ENCODE assay signal across 28 cellular contexts in the genomic region with DNA sequence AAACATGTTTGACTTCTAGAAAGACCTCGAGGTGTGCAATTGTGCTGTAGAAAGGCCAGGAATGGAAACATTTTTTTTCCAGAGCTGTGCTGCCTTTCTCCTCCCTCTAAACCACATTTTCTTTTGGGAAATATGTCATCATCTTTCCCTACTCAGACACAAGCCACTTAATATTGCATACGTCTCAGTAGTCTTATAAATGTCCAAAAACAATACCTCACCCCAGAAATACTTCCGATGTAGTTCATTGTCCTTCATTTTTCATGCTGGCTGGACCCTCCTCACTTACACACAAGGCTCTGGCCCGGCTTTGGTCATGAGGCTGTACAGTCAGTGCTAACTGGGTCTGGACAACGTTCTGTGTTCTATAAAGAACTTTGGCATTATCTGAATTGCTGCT.
DNase-seq lines count a peak whose midpoint lies in the region; ATAC-seq, FAIRE-seq and TF ChIP-seq lines count a peak whose summit lies in the region.
"Had no signal": no experiment of that assay in that cellular context is flagged by ENCODE, and none has a peak within 500 bp of the region (broad histone marks: within the 10 kb centered on the region; RNA-seq: fewer than 3 reads in every experiment).

No MANE protein-coding gene starts in this region.

- FAIRE-seq in H54 (lab: Jason Lieb, UNC): no peak
- FAIRE-seq: G401.6 had no signal

- H3K9ac ChIP-seq in GM23248 (peak overlapping the region; percentile 81), mammary epithelial cell (ENCODE audit: insufficient read depth, low read length) (no peak overlapping the region)

- intact Hi-C loops in mammary epithelial cell (cut with micrococcal nuclease): no loop called here
- intact Hi-C loops in naive thymus-derived CD4-positive, alpha-beta T cell (cut with micrococcal nuclease): no loop called here
- intact Hi-C loops in Caco-2 (cut with micrococcal nuclease; ENCODE audit: unreplicated experiment): no loop called here

- TF ChIP-seq CTCF in mammary epithelial cell (conservative IDR thresholded peaks at IDR 0.05 in 1 of 2, IDR thresholded peaks at IDR 0.05 in 1 of 2; ENCODE audit: extremely low read depth in 1 of 2, insufficient read depth in 1 of 2, low read depth in 1 of 2, low read length in 2 of 2) (no peak), Caco-2 (IDR thresholded peaks at IDR 0.05; ENCODE audit: insufficient read depth in 1 of 2, low read depth in 1 of 2, low read length in 1 of 2, severe bottlenecking in 1 of 2, unreplicated experiment in 1 of 2) (no peak)

- H3K4me3 Mint-ChIP-seq in naive thymus-derived CD4-positive, alpha-beta T cell: peak overlapping the region in 2 of 10 donors; percentile 1 to 12
- no peak overlapping the region for H3K4me3 Mint-ChIP-seq in natural killer cell treated with Interleukin-12 subunit alpha and Interleukin-12 subunit beta and Interleukin-15 and Interleukin-18, amount 100 ng/mL, for 72 hours
- H3K4me3 Mint-ChIP-seq in Caco-2 (ENCODE audit: unreplicated experiment): no peak overlapping the region
- H3K4me3 Mint-ChIP-seq: CD4-positive, CD25-positive, alpha-beta regulatory T cell; naive B cell; stimulated activated memory B cell treated with anti-CD40 and anti-IgM and Interleukin-4, amounts not matched to agents 10 μg/mL and 1 μg/mL and 100 μg/mL, for 72 hours had no signal

- H3K79me2 ChIP-seq in ACC112 (ENCODE audit: control insufficient read depth, insufficient read depth, low read length, unreplicated experiment) (no peaks in the 10 kb centered on the region), GM23248 (ENCODE audit: insufficient read depth) (no peaks in the 10 kb centered on the region), mammary epithelial cell (ENCODE audit: insufficient read depth, low read length) (no peaks in the 10 kb centered on the region)

- H3K4me1 ChIP-seq in ACC112 (ENCODE audit: control insufficient read depth, insufficient read depth, low read length, unreplicated experiment) (peaks cover 50% of the 10 kb centered on the region), GM23248 (ENCODE audit: insufficient read depth) (peaks cover 41% of the 10 kb centered on the region), mammary epithelial cell (ENCODE audit: insufficient read depth, low read length) (peaks cover 14% of the 10 kb centered on the region), Caco-2 (no peaks in the 10 kb centered on the region)
- H3K4me1 ChIP-seq in naive thymus-derived CD4-positive, alpha-beta T cell (ENCODE audit: control insufficient read depth in 2 of 2, insufficient read depth in 2 of 2, low read length in 2 of 2): peaks cover 0 to 7% of the 10 kb centered on the region in 2 donors
- H3K4me1 ChIP-seq: HAP-1, right lobe of liver, vagina had no signal

- H3K27me3 ChIP-seq in ACC112 (ENCODE audit: insufficient read depth, low read length) (no peaks in the 10 kb centered on the region), GM23248 (replicated peaks; ENCODE audit: insufficient read depth) (no peaks in the 10 kb centered on the region), mammary epithelial cell (ENCODE audit: insufficient read depth, low read length) (no peaks in the 10 kb centered on the region), Caco-2 (replicated peaks; ENCODE audit: control insufficient read depth, insufficient read depth, low read length) (no peaks in the 10 kb centered on the region)
- H3K27me3 ChIP-seq in naive thymus-derived CD4-positive, alpha-beta T cell (ENCODE audit: control insufficient read depth in 2 of 2, insufficient read depth in 2 of 2, low read length in 2 of 2): no peaks in the 10 kb centered on the region
- H3K27me3 ChIP-seq: right lobe of liver, vagina had no signal

- no TSS peak for BruUV-seq in mammary epithelial cell (replicated peaks; lab: Mats Ljungman, UMichigan)
- no TSS peak for BruUV-seq in Caco-2 (replicated peaks; lab: Mats Ljungman, UMichigan)

- 43 to 51% methylated on average over 5 of the region's 5 CpGs for WGBS in GM23248 (ENCODE audit: low coverage in 1 of 2, low lambda C conversion rate in 2 of 2, missing lambda C conversion rate in 2 of 2), 2 experiments
- 80% methylated on average over 5 of the region's 5 CpGs for WGBS in mammary epithelial cell (ENCODE audit: low coverage, missing lambda C conversion rate)

- TF ChIP-seq POLR2A in H54 (IDR thresholded peaks at IDR 0.05; ENCODE audit: low read depth, low read length): no peak

- ATAC-seq in naive thymus-derived CD4-positive, alpha-beta T cell: no peak
- no peak for ATAC-seq in natural killer cell treated with Interleukin-12 subunit alpha and Interleukin-12 subunit beta and Interleukin-15 and Interleukin-18, amount 100 ng/mL, for 72 hours
- ATAC-seq in HG02759 (IDR thresholded peaks at IDR 0.05; ENCODE audit: unreplicated experiment): no peak
- ATAC-seq: right lobe of liver; stimulated activated memory B cell treated with anti-CD40 and anti-IgM and Interleukin-4, amounts not matched to agents 10 μg/mL and 1 μg/mL and 100 μg/mL, for 72 hours had no signal

- POLR2A ChIA-PET in naive thymus-derived CD4-positive, alpha-beta T cell (lab: Charles Lee): interaction anchor here (1.2 kb wide), 1 partner anchor 123 kb away, joined by 4 read pairs; no protein-coding TSS in a partner anchor
- POLR2A ChIA-PET in Caco-2 (lab: Charles Lee): no interaction called here

- peaks cover 0 to 3% (median 0%) of the 10 kb centered on the region in 11 donors for H3K9me3 Mint-ChIP-seq in naive thymus-derived CD4-positive, alpha-beta T cell
- H3K9me3 Mint-ChIP-seq in natural killer cell treated with Interleukin-12 subunit alpha and Interleukin-12 subunit beta and Interleukin-15 and Interleukin-18, amount 100 ng/mL, for 72 hours: no peaks in the 10 kb centered on the region
- H3K9me3 Mint-ChIP-seq in Caco-2 (ENCODE audit: unreplicated experiment): no peaks in the 10 kb centered on the region
- H3K9me3 Mint-ChIP-seq: naive B cell; stimulated activated memory B cell treated with anti-CD40 and anti-IgM and Interleukin-4, amounts not matched to agents 10 μg/mL and 1 μg/mL and 100 μg/mL, for 72 hours had no signal

- H2AFZ ChIP-seq in ACC112 (ENCODE audit: low read length, unreplicated experiment): peak overlapping the region; percentile 69
- H2AFZ ChIP-seq in GM23248: peak overlapping the region; percentile 75
- peak overlapping the region; percentile 17 for H2AFZ ChIP-seq in mammary epithelial cell (ENCODE audit: low read depth, low read length)

- peaks cover 0 to 49% (median 32%) of the 10 kb centered on the region in 7 donors for H3K4me1 Mint-ChIP-seq in naive thymus-derived CD4-positive, alpha-beta T cell
- peaks cover 4 to 11% of the 10 kb centered on the region in 2 donors for H3K4me1 Mint-ChIP-seq in natural killer cell treated with Interleukin-12 subunit alpha and Interleukin-12 subunit beta and Interleukin-15 and Interleukin-18, amount 100 ng/mL, for 72 hours (ENCODE audit: low read depth in 2 of 2)
- no peaks in the 10 kb centered on the region for H3K4me1 Mint-ChIP-seq in Caco-2 (ENCODE audit: low read depth, unreplicated experiment)
- H3K4me1 Mint-ChIP-seq: naive B cell; stimulated activated memory B cell treated with anti-CD40 and anti-IgM and Interleukin-4, amounts not matched to agents 10 μg/mL and 1 μg/mL and 100 μg/mL, for 72 hours had no signal

- dilution Hi-C loops in mammary epithelial cell (cut with HindIII; ENCODE audit: low sequenced_read_pairs): no loop called here

- DNase-seq in GM23248: peak; percentile 69
- no peak for DNase-seq in mammary epithelial cell
- DNase-seq in naive thymus-derived CD4-positive, alpha-beta T cell: no peak
- no peak for DNase-seq in H54 (ENCODE audit: insufficient read length, low spot score)
- DNase-seq in natural killer cell treated with Interleukin-12 subunit alpha and Interleukin-12 subunit beta and Interleukin-15 and Interleukin-18, amount 100 ng/mL, for 72 hours (ENCODE audit: low spot score): no peak
- DNase-seq in Caco-2: no peak
- DNase-seq: activated CD4-positive, alpha-beta T cell treated with anti-CD3 and anti-CD28 coated beads, Interleukin-2, amount 50 U/mL, for 1 hour; activated CD8-positive, alpha-beta memory T cell treated with anti-CD3 and anti-CD28 coated beads, Interleukin-2, amount 50 U/mL, for 4 hours; activated effector memory CD4-positive, alpha-beta T cell treated with Interleukin-2 at 50 U/mL for 16 hours; amygdala; CD4-positive, CD25-positive, alpha-beta regulatory T cell; effector CD8-positive, alpha-beta T cell; glutamatergic neuron; mesendoderm; MM.1S; naive B cell; NCI-H1436; NCI-H526; right lobe of liver; stimulated activated CD4-positive, alpha-beta T cell treated with anti-CD3 and anti-CD28 coated beads, Interleukin-1b, Interleukin-23, amount 100 ng/mL, for 48 hours; WERI-Rb-1 had no signal

- H4K20me1 ChIP-seq in GM23248 (ENCODE audit: insufficient read depth) (no peaks in the 10 kb centered on the region), mammary epithelial cell (ENCODE audit: insufficient read depth, low read length) (no peaks in the 10 kb centered on the region)

- peaks cover 0 to 4% (median 3%) of the 10 kb centered on the region in 5 donors for H3K36me3 Mint-ChIP-seq in naive thymus-derived CD4-positive, alpha-beta T cell
- no peaks in the 10 kb centered on the region for H3K36me3 Mint-ChIP-seq in natural killer cell treated with Interleukin-12 subunit alpha and Interleukin-12 subunit beta and Interleukin-15 and Interleukin-18, amount 100 ng/mL, for 72 hours
- H3K36me3 Mint-ChIP-seq in Caco-2 (ENCODE audit: insufficient read depth, unreplicated experiment): no peaks in the 10 kb centered on the region
- H3K36me3 Mint-ChIP-seq: CD4-positive, CD25-positive, alpha-beta regulatory T cell; naive B cell; stimulated activated memory B cell treated with anti-CD40 and anti-IgM and Interleukin-4, amounts not matched to agents 10 μg/mL and 1 μg/mL and 100 μg/mL, for 72 hours had no signal

- H3K9me3 ChIP-seq in GM23248 (ENCODE audit: low read depth): no peaks in the 10 kb centered on the region
- H3K9me3 ChIP-seq in mammary epithelial cell (replicated peaks; ENCODE audit: insufficient read depth, low read length): no peaks in the 10 kb centered on the region
- no peaks in the 10 kb centered on the region for H3K9me3 ChIP-seq in naive thymus-derived CD4-positive, alpha-beta T cell (ENCODE audit: control insufficient read depth in 2 of 3, low read length in 3 of 3)
- H3K9me3 ChIP-seq in Caco-2: no peaks in the 10 kb centered on the region; the same call in 1 of the 2 replicates
- H3K9me3 ChIP-seq: HAP-1, right lobe of liver, thoracic aorta, vagina had no signal

- H3K27ac ChIP-seq in ACC112 (ENCODE audit: low read depth, low read length): peak overlapping the region; percentile 97
- peak overlapping the region; percentile 100 for H3K27ac ChIP-seq in GM23248
- H3K27ac ChIP-seq in mammary epithelial cell (ENCODE audit: insufficient read depth, low read depth, low read length): no peak overlapping the region
- no peak overlapping the region for H3K27ac ChIP-seq in naive thymus-derived CD4-positive, alpha-beta T cell (ENCODE audit: low read depth, low read length)
- H3K27ac ChIP-seq: right lobe of liver, thoracic aorta, vagina, WERI-Rb-1 had no signal

- H3F3A ChIP-seq in GM23248 (ENCODE audit: insufficient read depth): peaks cover 39% of the 10 kb centered on the region

- H3K4me2 ChIP-seq in GM23248 (ENCODE audit: unreplicated experiment) (peak overlapping the region; percentile 76), mammary epithelial cell (ENCODE audit: insufficient read depth, low read depth, low read length) (no peak overlapping the region)

- peak overlapping the region in 7 of 9 donors; percentile 5 to 91 (median 45) for H3K27ac Mint-ChIP-seq in naive thymus-derived CD4-positive, alpha-beta T cell
- H3K27ac Mint-ChIP-seq in natural killer cell treated with Interleukin-12 subunit alpha and Interleukin-12 subunit beta and Interleukin-15 and Interleukin-18, amount 100 ng/mL, for 72 hours: no peak overlapping the region
- no peak overlapping the region for H3K27ac Mint-ChIP-seq in Caco-2 (ENCODE audit: unreplicated experiment)
- H3K27ac Mint-ChIP-seq: stimulated activated memory B cell treated with anti-CD40 and anti-IgM and Interleukin-4, amounts not matched to agents 10 μg/mL and 1 μg/mL and 100 μg/mL, for 72 hours had no signal

- peak overlapping the region; percentile 52 for H3K4me3 ChIP-seq in ACC112 (ENCODE audit: low read depth, low read length)
- H3K4me3 ChIP-seq in GM23248: peak overlapping the region; percentile 38; the same call in 1 of the 2 replicates
- H3K4me3 ChIP-seq in mammary epithelial cell (replicated peaks in 1 of 3; ENCODE audit: insufficient read depth in 1 of 3, low read depth in 2 of 3, low read length in 3 of 3): no peak overlapping the region
- H3K4me3 ChIP-seq in naive thymus-derived CD4-positive, alpha-beta T cell (ENCODE audit: low read length): no peak overlapping the region
- no peak overlapping the region for H3K4me3 ChIP-seq in Caco-2 (ENCODE audit: low read depth, low read length)
- H3K4me3 ChIP-seq: HAP-1, right lobe of liver, thoracic aorta, vagina had no signal

- in situ Hi-C loops in GM23248 (cut with MboI) (no loop called here), mammary epithelial cell (cut with MboI; ENCODE audit: low sequenced_read_pairs in 2 of 2) (no loop called here)

- H3K27me3 Mint-ChIP-seq in naive thymus-derived CD4-positive, alpha-beta T cell: peaks cover 0 to 12% (median 0%) of the 10 kb centered on the region in 5 donors
- peaks cover 0 to 8% of the 10 kb centered on the region in 2 donors for H3K27me3 Mint-ChIP-seq in natural killer cell treated with Interleukin-12 subunit alpha and Interleukin-12 subunit beta and Interleukin-15 and Interleukin-18, amount 100 ng/mL, for 72 hours
- no peaks in the 10 kb centered on the region for H3K27me3 Mint-ChIP-seq in Caco-2 (ENCODE audit: insufficient read depth, unreplicated experiment)

- CTCF ChIA-PET in mammary epithelial cell (lab: Charles Lee; ENCODE audit: low non-redundant PET): no interaction called here
- CTCF ChIA-PET in naive thymus-derived CD4-positive, alpha-beta T cell (lab: Charles Lee): interaction anchor here (1.0 kb wide), 1 partner anchor 18 kb away, joined by 3 read pairs; no protein-coding TSS in a partner anchor
- CTCF ChIA-PET in Caco-2 (lab: Charles Lee): no interaction called here

- H3K9me2 ChIP-seq in GM23248 (ENCODE audit: insufficient read depth): no peaks in the 10 kb centered on the region

- no peaks in the 10 kb centered on the region for H3K36me3 ChIP-seq in ACC112 (ENCODE audit: insufficient read depth, low read length)
- no peaks in the 10 kb centered on the region for H3K36me3 ChIP-seq in GM23248 (ENCODE audit: low read depth)
- H3K36me3 ChIP-seq in mammary epithelial cell (ENCODE audit: insufficient read depth, low read length): no peaks in the 10 kb centered on the region
- H3K36me3 ChIP-seq in naive thymus-derived CD4-positive, alpha-beta T cell (ENCODE audit: control insufficient read depth in 2 of 3, insufficient read depth in 3 of 3, low read length in 3 of 3): no peaks in the 10 kb centered on the region
- H3K36me3 ChIP-seq in Caco-2 (ENCODE audit: control insufficient read depth, insufficient read depth, low read length): no peaks in the 10 kb centered on the region
- H3K36me3 ChIP-seq: HAP-1, right lobe of liver, thoracic aorta, vagina, WERI-Rb-1 had no signal

Comparison
In these comparisons a context has a peak if more than half of its experiments do, and no peak if none do; other contexts are left out.
1. H2AFZ ChIP-seq: peak in every context shown above with its lines; median percentile 75 in GM23248; 69 in ACC112; 17 in mammary epithelial cell.
2. H3K27ac ChIP-seq: peak in ACC112 (single experiment) and GM23248 (single experiment); none in mammary epithelial cell (single experiment) and naive thymus-derived CD4-positive, alpha-beta T cell (single experiment).
3. H3K4me3 ChIP-seq: peak in ACC112 (single experiment) and GM23248 (single experiment); none in mammary epithelial cell (0 of 3), naive thymus-derived CD4-positive, alpha-beta T cell (single experiment) and Caco-2 (single experiment).
4. H3K27ac Mint-ChIP-seq: peak in naive thymus-derived CD4-positive, alpha-beta T cell (7 of 9); none in natural killer cell treated with Interleukin-12 subunit alpha and Interleukin-12 subunit beta and Interleukin-15 and Interleukin-18, amount 100 ng/mL, for 72 hours (0 of 2) and Caco-2 (single experiment).